In the genomic region with DNA sequence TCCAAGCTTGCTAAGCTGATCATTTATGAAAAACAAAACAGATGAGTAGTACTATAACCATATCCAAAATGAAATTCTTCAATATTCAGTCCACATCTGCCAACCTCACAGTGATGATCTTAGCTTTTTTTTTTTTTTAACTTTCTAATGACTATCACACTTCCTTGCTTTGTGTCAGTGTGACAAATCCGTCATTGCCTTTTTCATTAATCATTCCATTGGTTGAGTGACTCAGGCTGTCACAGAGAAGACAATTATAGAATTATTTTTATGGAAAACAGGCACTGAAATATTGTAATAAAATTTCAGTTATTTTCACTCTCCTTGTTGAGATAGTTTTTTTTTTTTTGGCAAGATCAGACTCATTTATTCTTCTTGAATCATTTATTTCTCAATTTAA, we compare ENCODE assay signal across 23 cellular contexts.
DNase-seq lines count a peak whose midpoint lies in the region; FAIRE-seq and TF ChIP-seq lines count a peak whose summit lies in the region.
"Had no signal": no experiment of that assay in that cellular context is flagged by ENCODE, and none has a peak within 500 bp of the region (broad histone marks: within the 10 kb centered on the region; RNA-seq: fewer than 3 reads in every experiment).

No MANE protein-coding gene starts in this region.

- H3K79me2 ChIP-seq in Karpas-422 (ENCODE audit: low read length) (no peaks in the 10 kb centered on the region), endothelial cell of umbilical vein (ENCODE audit: control insufficient read depth, insufficient read depth, low read length) (no peaks in the 10 kb centered on the region)

- no TSS peak for BruUV-seq in A673 (replicated peaks; lab: Mats Ljungman, UMichigan)
- no TSS peak for BruUV-seq in endothelial cell of umbilical vein (replicated peaks; lab: Mats Ljungman, UMichigan)

- H2AFZ ChIP-seq in Karpas-422 (ENCODE audit: low read length) (no peak overlapping the region), endothelial cell of umbilical vein (ENCODE audit: low read depth, low read length) (no peak overlapping the region)

- H3K4me1 ChIP-seq in A673 (ENCODE audit: insufficient read depth, low read length, poor library complexity, severe bottlenecking) (peaks cover 25% of the 10 kb centered on the region), Karpas-422 (ENCODE audit: low read length) (no peaks in the 10 kb centered on the region), endothelial cell of umbilical vein (ENCODE audit: control insufficient read depth, extremely low read depth, insufficient read depth, low read length) (no peaks in the 10 kb centered on the region)
- H3K4me1 ChIP-seq: A549, BE2C, BLaER1 had no signal

- H3K4me3 ChIP-seq in A673 (ENCODE audit: low read depth, low read length, poor library complexity, severe bottlenecking) = no peak overlapping the region
- no peak overlapping the region for H3K4me3 ChIP-seq in Karpas-422 (ENCODE audit: low read length)
- no peak overlapping the region for H3K4me3 ChIP-seq in endothelial cell of umbilical vein (replicated peaks in 1 of 3; ENCODE audit: insufficient read depth in 1 of 3, low read depth in 1 of 3, low read length in 3 of 3)
- H3K4me3 ChIP-seq: A549, BLaER1 had no signal

- intact Hi-C loops in A673 (cut with micrococcal nuclease; ENCODE audit: unreplicated experiment) (no loop called here), endothelial cell of umbilical vein (cut with micrococcal nuclease) (no loop called here)

- H3K9me1 ChIP-seq in endothelial cell of umbilical vein (replicated peaks; ENCODE audit: control insufficient read depth, extremely low read depth, insufficient read depth, low read length) = no peaks in the 10 kb centered on the region

- H3K4me2 ChIP-seq in Karpas-422 (ENCODE audit: low read depth, low read length, poor library complexity, severe bottlenecking) = no peak overlapping the region
- no peak overlapping the region for H3K4me2 ChIP-seq in endothelial cell of umbilical vein (ENCODE audit: insufficient read depth, low read length)
- H3K4me2 ChIP-seq: A549, BLaER1 had no signal

- H3K9me3 ChIP-seq in A673 (ENCODE audit: low read depth, low read length, poor library complexity, severe bottlenecking) (no peaks in the 10 kb centered on the region), Karpas-422 (ENCODE audit: low read length) (no peaks in the 10 kb centered on the region), endothelial cell of umbilical vein (replicated peaks; ENCODE audit: control insufficient read depth, insufficient read depth, low read length) (no peaks in the 10 kb centered on the region)
- H3K9me3 ChIP-seq: A549, BE2C, BLaER1 had no signal

- CTCF ChIA-PET in A673 (lab: Charles Lee) = interaction anchor here (0.5 to 0.6 kb wide), 2 partner anchors 31 to 87 kb away, joined by 3 read pairs; no protein-coding TSS in a partner anchor
- CTCF ChIA-PET in endothelial cell of umbilical vein (lab: Charles Lee) = interaction anchor here (1.2 to 2.5 kb wide), 2 partner anchors 12 to 149 kb away, joined by 5 to 16 read pairs; no protein-coding TSS in a partner anchor

- no peaks in the 10 kb centered on the region for H3K36me3 ChIP-seq in A673 (ENCODE audit: insufficient read depth, low read length, poor library complexity, severe bottlenecking)
- no peaks in the 10 kb centered on the region for H3K36me3 ChIP-seq in Karpas-422 (ENCODE audit: insufficient read depth, low read length)
- no peaks in the 10 kb centered on the region for H3K36me3 ChIP-seq in endothelial cell of umbilical vein (ENCODE audit: control insufficient read depth in 2 of 2, extremely low read depth in 1 of 2, insufficient read depth in 2 of 2, low read length in 2 of 2)
- H3K36me3 ChIP-seq: BE2C, BLaER1 had no signal

- H3K9me2 ChIP-seq in Karpas-422 (replicated peaks; ENCODE audit: insufficient read depth, low read length) = no peaks in the 10 kb centered on the region

- H3K27me3 ChIP-seq in A673 (replicated peaks; ENCODE audit: insufficient read depth, low read depth, low read length, poor library complexity) = no peaks in the 10 kb centered on the region
- H3K27me3 ChIP-seq in Karpas-422 (ENCODE audit: low read length) = no peaks in the 10 kb centered on the region
- peaks cover under 1 to 4% of the 10 kb centered on the region in 2 experiments for H3K27me3 ChIP-seq in endothelial cell of umbilical vein (ENCODE audit: control insufficient read depth in 2 of 2, insufficient read depth in 2 of 2, low read length in 2 of 2)
- H3K27me3 ChIP-seq: BLaER1 had no signal

- TF ChIP-seq POLR2A in endothelial cell of umbilical vein (IDR thresholded peaks at IDR 0.05; ENCODE audit: low read depth, low read length) = no peak

- no peak overlapping the region for H3K27ac ChIP-seq in A673 (ENCODE audit: low read depth, low read length, poor library complexity, severe bottlenecking)
- H3K27ac ChIP-seq in Karpas-422 (ENCODE audit: low read length) = no peak overlapping the region
- no peak overlapping the region for H3K27ac ChIP-seq in endothelial cell of umbilical vein (ENCODE audit: insufficient read depth, low read depth, low read length)
- H3K27ac ChIP-seq: 22Rv1, A549, BLaER1 had no signal

- no peak for FAIRE-seq in endothelial cell of umbilical vein (lab: Jason Lieb, UNC)
- FAIRE-seq: A549, D721Med, G401.6, GM12891, GM19239 had no signal

- H4K20me1 ChIP-seq in Karpas-422 (ENCODE audit: insufficient read depth, low read depth, low read length) = no peaks in the 10 kb centered on the region
- no peaks in the 10 kb centered on the region for H4K20me1 ChIP-seq in endothelial cell of umbilical vein (replicated peaks; ENCODE audit: control insufficient read depth, extremely low read depth, insufficient read depth, low read length)
- H4K20me1 ChIP-seq: BLaER1 had no signal

- peak; percentile 39 for DNase-seq in A673 (ENCODE audit: low spot score)
- DNase-seq in Karpas-422 = peak; percentile 24
- no peak for DNase-seq in endothelial cell of umbilical vein (ENCODE audit: low read depth, low spot score)
- peak; percentile 11 for DNase-seq in kidney tubule cell (ENCODE audit: low spot score)
- DNase-seq in HK-2 (ENCODE audit: unreplicated experiment) = no peak
- DNase-seq in NCI-H748 (lab: John Stamatoyannopoulos, UW; ENCODE audit: unreplicated experiment) = no peak
- no peak for DNase-seq in NCI-H1417 treated with DMSO at 0.1 percent for 48 hours (lab: John Stamatoyannopoulos, UW)
- DNase-seq: ACHN; BE2C; C1 segment of cervical spinal cord; CD4-positive, alpha-beta memory T cell; CD4-positive, CD25-positive, alpha-beta regulatory T cell; CD8-positive, alpha-beta memory T cell; COR-L47; DMS79 treated with DMSO at 0.1 percent for 48 hours; GF-D8 had no signal

- no peak for TF ChIP-seq CTCF in A673 (conservative IDR thresholded peaks at IDR 0.05; ENCODE audit: low read depth, low read length)
- TF ChIP-seq CTCF in endothelial cell of umbilical vein (IDR thresholded peaks at IDR 0.05; ENCODE audit: extremely low read depth in 1 of 2, insufficient read depth in 1 of 2, low read depth in 1 of 2, low read length in 2 of 2) = no peak

- H3K9ac ChIP-seq in Karpas-422 (ENCODE audit: low read length) = no peak overlapping the region
- H3K9ac ChIP-seq in endothelial cell of umbilical vein (replicated peaks; ENCODE audit: extremely low read depth, insufficient read depth, low read length) = no peak overlapping the region
- H3K9ac ChIP-seq: BLaER1 had no signal

- dilution Hi-C loops in endothelial cell of umbilical vein (cut with MboI; ENCODE audit: extremely low pct_ligation_motif_present, low sequenced_read_pairs) = no loop called here

- POLR2A ChIA-PET in A673 (lab: Charles Lee; ENCODE audit: low non-redundant PET) = interaction anchor here (0.6 kb wide), 3 partner anchors 12 to 1467 kb away, joined by 4 to 7 read pairs (median 5); no protein-coding TSS in a partner anchor
- POLR2A ChIA-PET in endothelial cell of umbilical vein (lab: Charles Lee) = no interaction called here

TF ChIP-seq in endothelial cell of umbilical vein, 7 proteins besides CTCF, POLR2A, EP300 and RAD21:
- TF ChIP-seq FOS (IDR thresholded peaks at IDR 0.05; ENCODE audit: borderline replicate concordance, insufficient read depth, low read length) (peak; percentile 20), JUN (IDR thresholded peaks at IDR 0.05; ENCODE audit: borderline replicate concordance, insufficient read depth, insufficient read length, low read depth) (no peak)

Comparison
In these comparisons a context has a peak if more than half of its experiments do, and no peak if none do; other contexts are left out.
1. DNase-seq: peak in A673 (single experiment), Karpas-422 (single experiment) and kidney tubule cell (single experiment); none in endothelial cell of umbilical vein (single experiment), HK-2 (single experiment), NCI-H748 (single experiment) and NCI-H1417 treated with DMSO at 0.1 percent for 48 hours (single experiment).